Comparison of ENCODE assay signal across 8 cellular contexts in genomic region chr12:55681142-55682077, GRCh38. TPM values are rescaled to one million over a fixed set of nuclear protein-coding genes. Genes with fewer than 3 reads are reported as not detected.
A peak's percentile ranks its signal among the peaks of the same experiment; 100 is the strongest.
DNase-seq lines count a peak whose midpoint lies in the region; FAIRE-seq and TF ChIP-seq lines count a peak whose summit lies in the region.

No MANE protein-coding gene starts in this region.

- H3K9me2 ChIP-seq in PC-9 (ENCODE audit: insufficient read depth) = no peaks in the 10 kb centered on the region
- H3K9me2 ChIP-seq in Karpas-422 (replicated peaks; ENCODE audit: insufficient read depth, low read length) = no peaks in the 10 kb centered on the region

- H3K4me1 ChIP-seq in BLaER1 (peaks cover 20% of the 10 kb centered on the region), PC-9 (replicated peaks; ENCODE audit: insufficient read depth) (no peaks in the 10 kb centered on the region), Karpas-422 (ENCODE audit: low read length) (no peaks in the 10 kb centered on the region)

- TF ChIP-seq CTCF in PC-9 (conservative IDR thresholded peaks at IDR 0.05) (no peak; the same call in 1 of the 2 replicates), epithelial cell of esophagus (IDR thresholded peaks at IDR 0.05; ENCODE audit: insufficient read depth, low read depth, low read length, missing control alignments) (peak; percentile 23), GM20000 (IDR thresholded peaks at IDR 0.05; ENCODE audit: extremely low read depth, missing control alignments) (no peak)

- no peaks in the 10 kb centered on the region for H3K9me3 ChIP-seq in BLaER1
- H3K9me3 ChIP-seq in PC-9 (ENCODE audit: insufficient read depth, low read depth) = no peaks in the 10 kb centered on the region
- no peaks in the 10 kb centered on the region for H3K9me3 ChIP-seq in Karpas-422 (ENCODE audit: low read length)

- TF ChIP-seq POLR2A in H54 (IDR thresholded peaks at IDR 0.05; ENCODE audit: low read depth, low read length) = peak; percentile 48

- POLR2A ChIA-PET in PC-9 (lab: Charles Lee; ENCODE audit: unreplicated experiment) = interaction anchor here (0.7 kb wide), 2 partner anchors 34 to 39 kb away, joined by 4 to 33 read pairs; no protein-coding TSS in a partner anchor

- no peaks in the 10 kb centered on the region for H3F3A ChIP-seq in PC-9 (ENCODE audit: insufficient read depth, low read depth)

- H3K4me3 ChIP-seq in BLaER1 (no peak overlapping the region), PC-9 (peak overlapping the region; percentile 21; the same call in 1 of the 2 replicates), epithelial cell of esophagus (ENCODE audit: low read length) (no peak overlapping the region), Karpas-422 (ENCODE audit: low read length) (no peak overlapping the region)

- no TSS peak for BruUV-seq in PC-9 (replicated peaks; lab: Mats Ljungman, UMichigan)

- DNase-seq in H54 (ENCODE audit: insufficient read length, low spot score) (peak; percentile 76), PC-9 (peak; percentile 37 to 47), epithelial cell of esophagus (ENCODE audit: low read depth) (peak; percentile 46), mucosa of gallbladder (ENCODE audit: low spot score) (peak; percentile 82), Karpas-422 (no peak), GM20000 (ENCODE audit: low spot score) (no peak)
- DNase-seq in NK-92 treated with Interleukin-12 subunit alpha and Interleukin-12 subunit beta, amount 100 ng/mL, for 24 hours (lab: John Stamatoyannopoulos, UW) = no peak

- no peak overlapping the region for H2AFZ ChIP-seq in PC-9
- H2AFZ ChIP-seq in Karpas-422 (ENCODE audit: low read length) = no peak overlapping the region

- no peak overlapping the region for H3K27ac ChIP-seq in BLaER1
- H3K27ac ChIP-seq in PC-9 = no peak overlapping the region
- no peak overlapping the region for H3K27ac ChIP-seq in Karpas-422 (ENCODE audit: low read length)

- no peaks in the 10 kb centered on the region for H3K36me3 ChIP-seq in BLaER1
- no peaks in the 10 kb centered on the region for H3K36me3 ChIP-seq in PC-9 (ENCODE audit: low read depth)
- no peaks in the 10 kb centered on the region for H3K36me3 ChIP-seq in Karpas-422 (ENCODE audit: insufficient read depth, low read length)

- CTCF ChIA-PET in PC-9 (lab: Charles Lee) = interaction anchor here (0.5 to 0.6 kb wide), 3 partner anchors 22 to 746 kb away, joined by 3 to 9 read pairs (median 3); partner anchors contain the start of gene ESYT1

- intact Hi-C loops in PC-9 (cut with micrococcal nuclease; ENCODE audit: unreplicated experiment) = loop anchor here (1.0 kb wide), 2 partner anchors 40 to 56 kb away; no protein-coding TSS in a partner anchor

- FAIRE-seq in H54 (lab: Jason Lieb, UNC) = peak; percentile 73

- H4K20me1 ChIP-seq in BLaER1 = no peaks in the 10 kb centered on the region
- H4K20me1 ChIP-seq in PC-9 (ENCODE audit: insufficient read depth) = no peaks in the 10 kb centered on the region
- H4K20me1 ChIP-seq in Karpas-422 (ENCODE audit: insufficient read depth, low read depth, low read length) = no peaks in the 10 kb centered on the region

- H3K79me2 ChIP-seq in PC-9 (ENCODE audit: low read depth) (no peaks in the 10 kb centered on the region), Karpas-422 (ENCODE audit: low read length) (no peaks in the 10 kb centered on the region)

- H3K4me2 ChIP-seq in BLaER1 = peak overlapping the region; percentile 24
- H3K4me2 ChIP-seq in PC-9 = peak overlapping the region; percentile 50
- no peak overlapping the region for H3K4me2 ChIP-seq in Karpas-422 (ENCODE audit: low read depth, low read length, poor library complexity, severe bottlenecking)

- no peak overlapping the region for H3K9ac ChIP-seq in BLaER1
- no peak overlapping the region for H3K9ac ChIP-seq in Karpas-422 (ENCODE audit: low read length)

- H3K27me3 ChIP-seq in BLaER1 (no peaks in the 10 kb centered on the region), PC-9 (ENCODE audit: insufficient read depth, low read depth) (peaks cover 49% of the 10 kb centered on the region), Karpas-422 (ENCODE audit: low read length) (no peaks in the 10 kb centered on the region)

RNA-seq across cellular contexts. Expression of gene ITGA7, which starts 26.3 kb away (rescaled TPM):
- total RNA-seq in PC-9 (2021) = 2.7 and 3.1 TPM in 2 replicates
- total RNA-seq in mucosa of gallbladder = 152 TPM
- 0.78 and 2.6 TPM in 2 replicates for total RNA-seq in Karpas-422 (2014; rRNA removed; shearing (Covaris generic); ENCODE audit: low replicate concordance)

RNA-seq across cellular contexts. Expression of gene BLOC1S1, which starts 34.4 kb away (rescaled TPM):
- total RNA-seq in PC-9 (2021) (81.1 and 101 TPM in 2 replicates), mucosa of gallbladder (158 TPM)
- total RNA-seq in Karpas-422 (2014; rRNA removed; shearing (Covaris generic); ENCODE audit: low replicate concordance) = 83.4 and 191 TPM in 2 replicates

RNA-seq across cellular contexts. Expression of gene RDH5, which starts 38.8 kb away (rescaled TPM):
- total RNA-seq in PC-9 (2021) = 8.1 and 12.6 TPM in 2 replicates
- 43.0 TPM for total RNA-seq in mucosa of gallbladder
- 12.4 and 12.8 TPM in 2 replicates for total RNA-seq in Karpas-422 (2014; rRNA removed; shearing (Covaris generic); ENCODE audit: low replicate concordance)

RNA-seq across cellular contexts. Expression of gene OR10P1, which starts 44.7 kb away (rescaled TPM):
- total RNA-seq in PC-9 (2021) (not detected in 2 replicates), mucosa of gallbladder (not detected)
- total RNA-seq in Karpas-422 (2014; rRNA removed; shearing (Covaris generic); ENCODE audit: low replicate concordance) = not detected in 2 replicates

RNA-seq across cellular contexts. Expression of gene CD63, which starts 47.4 kb away (rescaled TPM):
- 434 and 536 TPM in 2 replicates for total RNA-seq in PC-9 (2021)
- total RNA-seq in mucosa of gallbladder = 1,148 TPM
- total RNA-seq in Karpas-422 (2014; rRNA removed; shearing (Covaris generic); ENCODE audit: low replicate concordance) = 150 and 266 TPM in 2 replicates

Comparison
In these comparisons a context has a peak if more than half of its experiments do, and no peak if none do; other contexts are left out.
1. DNase-seq: peak in H54 (single experiment), PC-9 (2 of 2), epithelial cell of esophagus (single experiment) and mucosa of gallbladder (single experiment); none in NK-92 treated with Interleukin-12 subunit alpha and Interleukin-12 subunit beta, amount 100 ng/mL, for 24 hours (single experiment), Karpas-422 (single experiment) and GM20000 (single experiment).
2. RNA of gene ITGA7, which starts 26.3 kb away (total RNA-seq): 152 TPM in mucosa of gallbladder (single experiment); 2.7 to 3.1 TPM in PC-9 and 0.78 to 2.6 TPM in Karpas-422; every median in the first group is over 10 times any median in the second.